In the genomic region with DNA sequence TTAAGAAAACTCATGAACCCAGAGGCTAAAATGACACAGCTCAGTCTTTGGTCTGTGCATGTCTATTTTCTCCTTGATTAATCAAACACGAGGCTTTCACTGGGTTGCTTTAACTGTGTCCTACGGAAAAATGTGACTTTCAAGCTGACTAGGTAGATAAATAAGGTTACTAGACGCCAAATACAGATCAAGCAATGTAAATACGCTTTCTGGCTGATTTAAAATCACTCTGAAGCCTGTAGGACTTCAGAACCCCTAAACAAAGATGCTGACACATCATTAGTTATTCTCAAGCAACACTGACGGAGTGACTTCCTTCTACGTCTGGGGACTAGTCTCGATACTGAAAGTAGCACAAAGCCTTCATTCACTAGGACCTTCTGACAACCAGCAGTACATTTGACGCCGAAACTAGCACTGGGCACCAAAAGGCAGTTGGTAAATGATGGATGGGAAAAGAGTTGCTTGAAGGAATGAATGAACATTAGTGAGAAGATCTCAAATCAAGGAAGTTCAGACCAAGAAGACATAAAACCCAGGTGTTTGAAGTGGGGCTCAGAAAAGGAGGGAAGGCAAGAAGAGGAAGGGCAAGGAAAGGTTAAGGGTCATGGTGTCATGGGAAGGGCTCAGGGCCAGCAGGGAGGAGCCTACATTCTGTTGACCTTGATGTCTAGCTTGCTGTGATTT, we compare ENCODE assay signal across 8 cellular contexts.
A peak's percentile ranks its signal among the peaks of the same experiment; 100 is the strongest.
DNase-seq lines count a peak whose midpoint lies in the region; ATAC-seq and TF ChIP-seq lines count a peak whose summit lies in the region.

No MANE protein-coding gene starts in this region.

- no peak for TF ChIP-seq CTCF in CD14-positive monocyte (IDR thresholded peaks at IDR 0.05)

- no peaks in the 10 kb centered on the region for H3K27me3 ChIP-seq in naive thymus-derived CD4-positive, alpha-beta T cell (ENCODE audit: control insufficient read depth in 2 of 2, insufficient read depth in 2 of 2, low read length in 2 of 2)

- no peaks in the 10 kb centered on the region for H3K9me3 ChIP-seq in naive thymus-derived CD4-positive, alpha-beta T cell (ENCODE audit: control insufficient read depth in 2 of 3, low read length in 3 of 3)

- intact Hi-C loops in CD14-positive monocyte (cut with micrococcal nuclease), result loop anchor here in 1 of 2 donors (2.0 kb wide), 1 partner anchor 68 kb away; no protein-coding TSS in a partner anchor
- intact Hi-C loops in naive thymus-derived CD4-positive, alpha-beta T cell (cut with micrococcal nuclease), result loop anchor here (1.0 to 5.0 kb wide), 8 partner anchors 13 to 981 kb away; a partner anchor contains a TSS

- POLR2A ChIA-PET in naive thymus-derived CD4-positive, alpha-beta T cell (lab: Charles Lee), result interaction anchor here (0.7 to 2.6 kb wide), 5 partner anchors 9 to 68 kb away, joined by 3 to 28 read pairs (median 8); a partner anchor contains a TSS

- peaks cover 0 to 6% (median 0%) of the 10 kb centered on the region in 7 donors for H3K9me3 Mint-ChIP-seq in CD14-positive monocyte
- H3K9me3 Mint-ChIP-seq in activated naive CD4-positive, alpha-beta T cell treated with anti-CD3 and anti-CD28 coated beads, Interleukin-2, amount 50 U/mL, for 24 hours, result no peaks in the 10 kb centered on the region
- peaks cover 0 to 3% (median 0%) of the 10 kb centered on the region in 11 donors for H3K9me3 Mint-ChIP-seq in naive thymus-derived CD4-positive, alpha-beta T cell

- H3K27me3 Mint-ChIP-seq in CD14-positive monocyte (ENCODE audit: low read depth in 3 of 3), result peaks cover 0 to 2% (median 0%) of the 10 kb centered on the region in 3 donors
- no peaks in the 10 kb centered on the region for H3K27me3 Mint-ChIP-seq in activated naive CD4-positive, alpha-beta T cell treated with anti-CD3 and anti-CD28 coated beads, Interleukin-2, amount 50 U/mL, for 24 hours
- no peaks in the 10 kb centered on the region for H3K27me3 Mint-ChIP-seq in naive thymus-derived CD4-positive, alpha-beta T cell

- H3K4me1 ChIP-seq in naive thymus-derived CD4-positive, alpha-beta T cell (ENCODE audit: control insufficient read depth in 2 of 2, insufficient read depth in 2 of 2, low read length in 2 of 2), result no peaks in the 10 kb centered on the region

- peak; percentile 99 for ATAC-seq in HG03280 (IDR thresholded peaks at IDR 0.05; ENCODE audit: unreplicated experiment)
- peak; percentile 93 for ATAC-seq in naive thymus-derived CD4-positive, alpha-beta T cell

- H3K27ac Mint-ChIP-seq in CD14-positive monocyte, result peak overlapping the region; percentile 89 to 99 (median 95)
- H3K27ac Mint-ChIP-seq in activated naive CD4-positive, alpha-beta T cell treated with anti-CD3 and anti-CD28 coated beads, Interleukin-2, amount 50 U/mL, for 24 hours, result peak overlapping the region; percentile 92
- peak overlapping the region; percentile 88 to 97 (median 94) for H3K27ac Mint-ChIP-seq in naive thymus-derived CD4-positive, alpha-beta T cell

- H3K27ac ChIP-seq in naive thymus-derived CD4-positive, alpha-beta T cell (ENCODE audit: low read depth, low read length), result peak overlapping the region; percentile 65

- peaks cover 22% of the 10 kb centered on the region for H3K4me1 Mint-ChIP-seq in CD14-positive monocyte
- H3K4me1 Mint-ChIP-seq in activated naive CD4-positive, alpha-beta T cell treated with anti-CD3 and anti-CD28 coated beads, Interleukin-2, amount 50 U/mL, for 24 hours, result peaks cover 14% of the 10 kb centered on the region
- H3K4me1 Mint-ChIP-seq in naive thymus-derived CD4-positive, alpha-beta T cell, result peaks cover 10 to 19% (median 17%) of the 10 kb centered on the region in 7 donors

- H3K36me3 Mint-ChIP-seq in CD14-positive monocyte, result no peaks in the 10 kb centered on the region
- H3K36me3 Mint-ChIP-seq in activated naive CD4-positive, alpha-beta T cell treated with anti-CD3 and anti-CD28 coated beads, Interleukin-2, amount 50 U/mL, for 24 hours, result no peaks in the 10 kb centered on the region
- H3K36me3 Mint-ChIP-seq in naive thymus-derived CD4-positive, alpha-beta T cell, result peaks cover 0 to 3% (median 0%) of the 10 kb centered on the region in 5 donors

- peak overlapping the region; percentile 77 to 82 for H3K4me3 Mint-ChIP-seq in CD14-positive monocyte
- peak overlapping the region; percentile 82 for H3K4me3 Mint-ChIP-seq in activated naive CD4-positive, alpha-beta T cell treated with anti-CD3 and anti-CD28 coated beads, Interleukin-2, amount 50 U/mL, for 24 hours
- H3K4me3 Mint-ChIP-seq in naive thymus-derived CD4-positive, alpha-beta T cell, result peak overlapping the region; percentile 71 to 93 (median 82)

- no peaks in the 10 kb centered on the region for H3K36me3 ChIP-seq in naive thymus-derived CD4-positive, alpha-beta T cell (ENCODE audit: control insufficient read depth in 2 of 3, insufficient read depth in 3 of 3, low read length in 3 of 3)

- DNase-seq in CD14-positive monocyte (ENCODE audit: low spot score), result peak; percentile 65
- DNase-seq in GM19240 (ENCODE audit: insufficient read length, low spot score), result peak; percentile 74
- DNase-seq in naive thymus-derived CD4-positive, alpha-beta T cell, result peak in 7 of 9 donors; percentile 23 to 60 (median 50)
- no peak for DNase-seq in SW 1271 (lab: John Stamatoyannopoulos, UW)
- no peak for DNase-seq in cortex of kidney (lab: John Stamatoyannopoulos, UW)
- DNase-seq in NCI-H2029 (lab: John Stamatoyannopoulos, UW), result no peak

- CTCF ChIA-PET in naive thymus-derived CD4-positive, alpha-beta T cell (lab: Charles Lee), result interaction anchor here (0.7 to 0.9 kb wide), 2 partner anchors 15 to 17 kb away, joined by 3 read pairs; no protein-coding TSS in a partner anchor

- peak overlapping the region; percentile 1 for H3K4me3 ChIP-seq in naive thymus-derived CD4-positive, alpha-beta T cell (ENCODE audit: low read length)

Comparison
In these comparisons a context has a peak if more than half of its experiments do, and no peak if none do; other contexts are left out.
1. DNase-seq: peak in CD14-positive monocyte (single experiment), GM19240 (single experiment) and naive thymus-derived CD4-positive, alpha-beta T cell (7 of 9); none in SW 1271 (0 of 2), cortex of kidney (single experiment) and NCI-H2029 (single experiment).
2. Peak in every context shown above with its lines, with median percentiles within 50 percentile points of each other: H3K27ac Mint-ChIP-seq and H3K4me3 Mint-ChIP-seq.